In genomic region chrX:155382529-155382967, GRCh38 we compare ENCODE assay signal across 14 cellular contexts. TPM values are rescaled to one million over a fixed set of nuclear protein-coding genes. Genes with fewer than 3 reads are reported as not detected.
DNase-seq lines count a peak whose midpoint lies in the region; ATAC-seq, FAIRE-seq and TF ChIP-seq lines count a peak whose summit lies in the region.
"Not testable (repeated sequence)": the region's sequence is repeated elsewhere in the genome, so short reads cannot be mapped to it uniquely, and the experiment has no call there.
"Had no signal": no experiment of that assay in that cellular context is flagged by ENCODE, and none has a peak within 500 bp of the region (broad histone marks: within the 10 kb centered on the region; RNA-seq: fewer than 3 reads in every experiment).

No MANE protein-coding gene starts in this region.

- not testable (repeated sequence) for H3K9me1 ChIP-seq in IMR-90 (ENCODE audit: insufficient read depth, low read length)

- H3K4me2 ChIP-seq in A549; IMR-90 (ENCODE audit: low read depth, low read length); GM12878 (ENCODE audit: control insufficient read depth, insufficient read depth): not testable (repeated sequence)

- not testable (repeated sequence) for H2BK5ac ChIP-seq in IMR-90 (ENCODE audit: low read depth, low read length, poor library complexity, severe bottlenecking)

- in situ Hi-C loops in IMR-90 (cut with MboI; ENCODE audit: low sequenced_read_pairs); GM12878 (cut with MboI): not testable (repeated sequence)

- not testable (repeated sequence) for H2AK9ac ChIP-seq in IMR-90 (replicated peaks; ENCODE audit: low read depth, low read length, poor library complexity)

- H4K5ac ChIP-seq in IMR-90 (ENCODE audit: low read depth, low read length): not testable (repeated sequence)

- not testable (repeated sequence) for BruUV-seq in IMR-90 (replicated peaks; lab: Mats Ljungman, UMichigan); GM12878 (replicated peaks; lab: Mats Ljungman, UMichigan)

- H2BK20ac ChIP-seq in IMR-90 (ENCODE audit: low read depth, low read length): not testable (repeated sequence)

- SMC1A ChIA-PET in GM12878 (lab: Charles Lee; ENCODE audit: uncharacterized antibody, unreplicated experiment): not testable (repeated sequence)

- H3K4me3 Mint-ChIP-seq in memory B cell: not testable (repeated sequence)

- not testable (repeated sequence) for H2AK5ac ChIP-seq in IMR-90 (ENCODE audit: low read depth, low read length)

- not testable (repeated sequence) for H3K9ac ChIP-seq in IMR-90 (ENCODE audit: low read depth, low read length); GM12878 (ENCODE audit: control insufficient read depth, insufficient read depth, low read length)

- not testable (repeated sequence) for TF ChIP-seq EP300 in A549 (IDR thresholded peaks at IDR 0.05); GM12878 (IDR thresholded peaks at IDR 0.05; ENCODE audit: borderline replicate concordance in 1 of 2, control insufficient read depth in 1 of 2, low read depth in 2 of 2, low read length in 2 of 2)

- H2BK120ac ChIP-seq in IMR-90 (ENCODE audit: low read depth, low read length): not testable (repeated sequence)

- not testable (repeated sequence) for H4K91ac ChIP-seq in IMR-90 (ENCODE audit: insufficient read depth, low read depth, low read length)

- H3K27ac Mint-ChIP-seq in memory B cell: not testable (repeated sequence)

- H2AFZ ChIP-seq in IMR-90 (replicated peaks; ENCODE audit: low read length, poor library complexity); GM12878 (ENCODE audit: control insufficient read depth, low read depth, low read length): not testable (repeated sequence)

- H3K56ac ChIP-seq in IMR-90 (ENCODE audit: extremely low read depth, insufficient read depth, low read length): not testable (repeated sequence)

- no CpG with 5 or more reads among the region's 64 CpGs for WGBS in A549 (ENCODE audit: missing lambda C conversion rate)
- WGBS in IMR-90 (ENCODE audit: extremely low coverage in 2 of 2, insufficient read length in 1 of 2), 2 experiments: no CpG with 5 or more reads among the region's 64 CpGs
- no CpG with 5 or more reads among the region's 64 CpGs for WGBS in GM12878 (ENCODE audit: insufficient coverage, insufficient replicate concordance, low lambda C conversion rate, missing lambda C conversion rate)

- H3K9me3 Mint-ChIP-seq in memory B cell: not testable (repeated sequence)

- H3K4me1 ChIP-seq in A549; IMR-90 (ENCODE audit: control insufficient read depth, insufficient read depth, low read length); GM12878 (ENCODE audit: control insufficient read depth, insufficient read depth, low read length): not testable (repeated sequence)

- not testable (repeated sequence) for H3K27ac ChIP-seq in A549; IMR-90 (ENCODE audit: insufficient read depth, low read length); GM12878 (ENCODE audit: control insufficient read depth, insufficient read depth)

- H3K4ac ChIP-seq in IMR-90 (ENCODE audit: low read depth, low read length): not testable (repeated sequence)

- H3K36me3 ChIP-seq in IMR-90 (ENCODE audit: control insufficient read depth, insufficient read depth, low read length); GM12878 (ENCODE audit: control insufficient read depth in 2 of 2, insufficient read depth in 2 of 2, low read length in 1 of 2): not testable (repeated sequence)

- not testable (repeated sequence) for H3K36me3 Mint-ChIP-seq in memory B cell

- H3K27me3 ChIP-seq in IMR-90 (ENCODE audit: control insufficient read depth, insufficient read depth, low read length); GM12878 (replicated peaks in 1 of 2; ENCODE audit: control insufficient read depth in 2 of 2, insufficient read depth in 2 of 2, low read length in 1 of 2): not testable (repeated sequence)

- not testable (repeated sequence) for DNase-seq in A549 (ENCODE audit: low read depth in 1 of 2, low spot score in 1 of 2); IMR-90; GM12878 (ENCODE audit: low read depth, low spot score); memory B cell (ENCODE audit: low spot score in 2 of 2)

- not testable (repeated sequence) for TF ChIP-seq RAD21 in A549 (conservative IDR thresholded peaks at IDR 0.05 in 1 of 2, IDR thresholded peaks at IDR 0.05 in 1 of 2); IMR-90 (IDR thresholded peaks at IDR 0.05; ENCODE audit: low read length); GM12878 (IDR thresholded peaks at IDR 0.05; ENCODE audit: insufficient read depth, low read depth, low read length)

- intact Hi-C loops in IMR-90 (cut with micrococcal nuclease); GM12878 (cut with micrococcal nuclease; ENCODE audit: unreplicated experiment): not testable (repeated sequence)

- dilution Hi-C loops in IMR-90 (cut with HindIII; ENCODE audit: low sequenced_read_pairs, unreplicated experiment): not testable (repeated sequence)

- not testable (repeated sequence) for H3K9me3 ChIP-seq in A549; IMR-90 (ENCODE audit: control insufficient read depth, insufficient read depth, low read length); GM12878 (replicated peaks; ENCODE audit: control insufficient read depth, insufficient read depth, low read length)

- FAIRE-seq in A549 (lab: Jason Lieb, UNC); GM12878 (lab: Jason Lieb, UNC): not testable (repeated sequence)

- not testable (repeated sequence) for H3K79me2 ChIP-seq in GM12878 (ENCODE audit: control insufficient read depth, insufficient read depth, low read length)

- H3K27me3 Mint-ChIP-seq in memory B cell: not testable (repeated sequence)

- not testable (repeated sequence) for H3K4me1 Mint-ChIP-seq in memory B cell

- H3K79me1 ChIP-seq in IMR-90 (ENCODE audit: low read depth in 1 of 2, low read length in 2 of 2): not testable (repeated sequence)

- H3K14ac ChIP-seq in IMR-90 (replicated peaks; ENCODE audit: low read depth, low read length): not testable (repeated sequence)

- not testable (repeated sequence) for H4K8ac ChIP-seq in IMR-90 (ENCODE audit: low read depth in 2 of 2, low read length in 2 of 2)

- not testable (repeated sequence) for H2BK15ac ChIP-seq in IMR-90 (ENCODE audit: low read depth, low read length)

- POLR2A ChIA-PET in A549 (lab: Yijun Ruan, JAX); IMR-90 (lab: Charles Lee; ENCODE audit: unreplicated experiment); GM12878 (lab: Charles Lee): not testable (repeated sequence)

- not testable (repeated sequence) for TF ChIP-seq POLR2A in A549 (IDR thresholded peaks at IDR 0.05; ENCODE audit: low read length); IMR-90 (IDR thresholded peaks at IDR 0.05; ENCODE audit: low read depth, low read length); GM12878 (IDR thresholded peaks at IDR 0.05; ENCODE audit: low read depth, low read length)

- RAD21 ChIA-PET in GM12878 (lab: Charles Lee; ENCODE audit: unreplicated experiment): not testable (repeated sequence)

- CTCF ChIA-PET in A549 (lab: Yijun Ruan, JAX); IMR-90 (lab: Yijun Ruan, JAX); GM12878 (lab: Yijun Ruan, JAX): not testable (repeated sequence)

- H3K4me3 ChIP-seq in A549; IMR-90 (ENCODE audit: insufficient read depth, low read depth, low read length); GM12878: not testable (repeated sequence)

- ATAC-seq in A549 (peak; percentile 70 to 78), GM19023 (IDR thresholded peaks at IDR 0.05; ENCODE audit: unreplicated experiment) (peak; percentile 47), GM21447 (IDR thresholded peaks at IDR 0.05; ENCODE audit: unreplicated experiment) (peak; percentile 56), HG02763 (IDR thresholded peaks at IDR 0.05; ENCODE audit: unreplicated experiment) (peak; percentile 34), HG03108 (IDR thresholded peaks at IDR 0.05; ENCODE audit: unreplicated experiment) (peak; percentile 44), IMR-90 (ENCODE audit: low read depth) (peak; percentile 66), GM12878 (peak; percentile 60), memory B cell (ENCODE audit: low read depth) (peak; percentile 62)

- H3K18ac ChIP-seq in IMR-90 (ENCODE audit: low read depth, low read length): not testable (repeated sequence)

- not testable (repeated sequence) for H4K20me1 ChIP-seq in IMR-90 (ENCODE audit: insufficient read depth, low read length); GM12878 (ENCODE audit: control insufficient read depth, insufficient read depth)

- not testable (repeated sequence) for TF ChIP-seq CTCF in A549 (IDR thresholded peaks at IDR 0.05); IMR-90 (conservative IDR thresholded peaks at IDR 0.05; ENCODE audit: low read depth, low read length); GM12878 (IDR thresholded peaks at IDR 0.05 in 2 of 3, conservative IDR thresholded peaks at IDR 0.05 in 1 of 3; ENCODE audit: control insufficient read depth in 2 of 3, extremely low read depth in 1 of 3, insufficient read depth in 1 of 3, low read depth in 3 of 3, low read length in 3 of 3)

- H3K23ac ChIP-seq in IMR-90 (ENCODE audit: low read depth, low read length): not testable (repeated sequence)

RNA-seq across cellular contexts. Expression of gene F8A2, which starts 0.7 kb away (rescaled TPM):
- not detected in 2 replicates for polyA plus RNA-seq in A549 (2011; rRNA removed)
- polyA plus RNA-seq in A549 (2012; cell fraction: cytosol; rRNA removed): not detected in 2 replicates
- polyA plus RNA-seq in A549 (2012; cell fraction: nucleus; rRNA removed): not detected in 2 replicates
- not detected in 3 replicates for polyA plus RNA-seq in A549 (2017; fragmentation: RNase III; extraction: RNeasy Plus Mini Kit Qiagen cat#74134 plus additional on column Dnase treatment)
- not detected in 2 replicates for polyA minus RNA-seq in A549 (2011; rRNA and poly(A)+ RNA removed)
- total RNA-seq in IMR-90 (2012; rRNA removed): not detected in 2 replicates
- polyA plus RNA-seq in IMR-90 (2012; rRNA removed): not detected in 2 replicates
- not detected in 2 replicates for polyA plus RNA-seq in IMR-90 (2012; cell fraction: cytosol; rRNA removed)
- not detected in 2 replicates for polyA plus RNA-seq in IMR-90 (2012; cell fraction: nucleus; rRNA removed; ENCODE audit: low replicate concordance)
- total RNA-seq in GM12878 (2013; cell fraction: nucleolus; rRNA removed): not detected in 2 replicates
- not detected in 2 replicates for total RNA-seq in GM12878 (2014; rRNA removed)
- total RNA-seq in GM12878 (2014; rRNA removed; fragmentation: Illumina TruSeq; extraction: Trizol): not detected in 2 replicates
- not detected in 2 replicates for total RNA-seq in GM12878 (2021)
- polyA plus RNA-seq in GM12878 (2011; ENCODE audit: low read depth): not detected
- not detected in 2 replicates for polyA plus RNA-seq in GM12878 (2011; rRNA removed)
- polyA plus RNA-seq in GM12878 (2011; cell fraction: cytosol; rRNA removed): not detected in 2 replicates
- not detected in 2 replicates for polyA plus RNA-seq in GM12878 (2011; cell fraction: nucleus; rRNA removed)
- not detected in 2 replicates for polyA plus RNA-seq in GM12878 (2012)
- not detected in 2 replicates for polyA plus RNA-seq in GM12878 (2014; fragmentation: Illumina TruSeq; extraction: Trizol)
- not detected for polyA plus RNA-seq in GM12878 (2014; fragmentation: Nextera tagmentation; extraction: Ambion mirVana)
- polyA plus RNA-seq in GM12878 (2014; rRNA removed): not detected in 2 replicates
- not detected for polyA plus RNA-seq in GM12878 (2016; fragmentation: Nextera tagmentation; extraction: Ambion mirVana)
- polyA minus RNA-seq in GM12878 (2011; rRNA and poly(A)+ RNA removed): not detected in 2 replicates
- not detected in 2 replicates for polyA minus RNA-seq in GM12878 (2011; cell fraction: cytosol; rRNA and poly(A)+ RNA removed)
- polyA minus RNA-seq in GM12878 (2011; cell fraction: nucleus; rRNA and poly(A)+ RNA removed): not detected in 2 replicates
- total RNA-seq: activated CD4-positive, alpha-beta memory T cell treated with anti-CD3 and anti-CD28 coated beads for 36 hours; activated T-helper 2 cell treated with anti-CD3 and anti-CD28 coated beads, Interferon-gamma antibody, Interleukin-2, Interleukin-4, amounts not matched to agents 10 μg/mL and 5 μg/mL and 100 μg/mL, durations not matched to agents 14 hours and 24 hours and 36 hours; chondrocyte; lung microvascular endothelial cell; neural crest cell; temporal lobe had no signal

RNA-seq across cellular contexts. Expression of gene CLIC2, which starts 48.1 kb away (rescaled TPM):
- polyA plus RNA-seq in A549 (2011; rRNA removed) (0.20 and 0.39 TPM in 2 replicates), A549 (2017; fragmentation: RNase III; extraction: RNeasy Plus Mini Kit Qiagen cat#74134 plus additional on column Dnase treatment) (0.20 to 0.32 TPM (median 0.20 TPM) in 3 replicates), IMR-90 (2012; rRNA removed) (0.07 TPM in 1 of 2 replicates, not detected in the other), GM12878 (2011; rRNA removed) (18.6 and 25.9 TPM in 2 replicates), GM12878 (2014; fragmentation: Illumina TruSeq; extraction: Trizol) (35.6 and 43.8 TPM in 2 replicates), GM12878 (2014; fragmentation: Nextera tagmentation; extraction: Ambion mirVana) (10 to 100 TPM; 31.7 to 41.0 TPM), GM12878 (2014; rRNA removed) (17.5 and 19.1 TPM in 2 replicates), GM12878 (2016; fragmentation: Nextera tagmentation; extraction: Ambion mirVana) (10 to 100 TPM; 18.4 to 21.3 TPM)
- 0.04 TPM in 1 of 2 replicates, not detected in the other for polyA plus RNA-seq in A549 (2012; cell fraction: cytosol; rRNA removed)
- 0.02 and 0.04 TPM in 2 replicates for polyA plus RNA-seq in A549 (2012; cell fraction: nucleus; rRNA removed)
- polyA minus RNA-seq in A549 (2011; rRNA and poly(A)+ RNA removed): 0.21 TPM in 1 of 2 replicates, not detected in the other
- total RNA-seq in IMR-90 (2012; rRNA removed) (under 0.01 and 0.18 TPM in 2 replicates), GM12878 (2014; rRNA removed) (19.2 and 26.8 TPM in 2 replicates), GM12878 (2014; rRNA removed; fragmentation: Illumina TruSeq; extraction: Trizol) (31.6 and 32.2 TPM in 2 replicates), GM12878 (2021) (20.9 and 27.5 TPM in 2 replicates)
- polyA plus RNA-seq in IMR-90 (2012; cell fraction: cytosol; rRNA removed): 0.01 and 0.03 TPM in 2 replicates
- 0.03 and 0.37 TPM in 2 replicates for polyA plus RNA-seq in IMR-90 (2012; cell fraction: nucleus; rRNA removed; ENCODE audit: low replicate concordance)
- total RNA-seq in GM12878 (2013; cell fraction: nucleolus; rRNA removed): 2.9 and 3.8 TPM in 2 replicates
- polyA plus RNA-seq in GM12878 (2011; ENCODE audit: low read depth): 10.1 TPM
- 6.7 and 8.8 TPM in 2 replicates for polyA plus RNA-seq in GM12878 (2011; cell fraction: cytosol; rRNA removed)
- polyA plus RNA-seq in GM12878 (2011; cell fraction: nucleus; rRNA removed): 3.3 and 4.3 TPM in 2 replicates
- 13.1 and 14.7 TPM in 2 replicates for polyA plus RNA-seq in GM12878 (2012)
- 5.4 and 7.0 TPM in 2 replicates for polyA minus RNA-seq in GM12878 (2011; rRNA and poly(A)+ RNA removed)
- 2.7 and 3.1 TPM in 2 replicates for polyA minus RNA-seq in GM12878 (2011; cell fraction: cytosol; rRNA and poly(A)+ RNA removed)
- polyA minus RNA-seq in GM12878 (2011; cell fraction: nucleus; rRNA and poly(A)+ RNA removed): 2.9 and 5.9 TPM in 2 replicates
